ENCODE assay signal across 8 cellular contexts in genomic region chrX:56728752-56729151, GRCh38. TPM values are rescaled to one million over a fixed set of nuclear protein-coding genes. Genes with fewer than 3 reads are reported as not detected.
A peak's percentile ranks its signal among the peaks of the same experiment; 100 is the strongest.
DNase-seq lines count a peak whose midpoint lies in the region; ATAC-seq, FAIRE-seq and TF ChIP-seq lines count a peak whose summit lies in the region.

No MANE protein-coding gene starts in this region.

- intact Hi-C loops in HepG2 (cut with micrococcal nuclease; ENCODE audit: unreplicated experiment) (no loop called here), colonic mucosa (cut with DNase I) (no loop called here)

- H2AFZ ChIP-seq in HepG2 (ENCODE audit: low read length), result no peak overlapping the region

- no peaks in the 10 kb centered on the region for H3K27me3 ChIP-seq in liver (ENCODE audit: control insufficient read depth in 4 of 4, insufficient read depth in 4 of 4, low read length in 3 of 4)
- H3K27me3 ChIP-seq in HepG2 (ENCODE audit: control insufficient read depth in 1 of 2, insufficient read depth in 2 of 2, low read length in 2 of 2), result no peaks in the 10 kb centered on the region
- H3K27me3 ChIP-seq in colonic mucosa, result no peaks in the 10 kb centered on the region
- H3K27me3 ChIP-seq in muscle layer of colon (ENCODE audit: control insufficient read depth in 1 of 2, insufficient read depth in 2 of 2, low read length in 2 of 2), result peaks cover 0 to 9% of the 10 kb centered on the region in 2 donors

- TF ChIP-seq POLR2A in HepG2 (IDR thresholded peaks at IDR 0.05; ENCODE audit: insufficient read depth in 1 of 2, low read depth in 2 of 2, low read length in 2 of 2), result no peak

- no peak overlapping the region for H3K27ac ChIP-seq in liver (ENCODE audit: low read depth in 1 of 2, low read length in 2 of 2)
- H3K27ac ChIP-seq in HepG2 (ENCODE audit: extremely low read length, insufficient read depth, low read length), result no peak overlapping the region
- H3K27ac ChIP-seq in colonic mucosa, result no peak overlapping the region
- H3K27ac ChIP-seq in muscle layer of colon (ENCODE audit: low read depth, low read length), result no peak overlapping the region
- no peak overlapping the region for H3K27ac ChIP-seq in urinary bladder (ENCODE audit: low read depth)

- ATAC-seq in HepG2, result no peak
- ATAC-seq in HG03066 (IDR thresholded peaks at IDR 0.05; ENCODE audit: low read depth, unreplicated experiment), result peak; percentile 38

- in situ Hi-C loops in HepG2 (cut with HindIII; ENCODE audit: extremely low pct_ligation_motif_present, low pct_unique_long_range_greater_than_20kb), result loop anchor here (25.0 kb wide), 1 partner anchor 441 kb away; no protein-coding TSS in a partner anchor

- no TSS peak for BruUV-seq in HepG2 (replicated peaks; lab: Mats Ljungman, UMichigan)

- no peaks in the 10 kb centered on the region for H3K36me3 ChIP-seq in liver (ENCODE audit: control insufficient read depth in 4 of 4, insufficient read depth in 3 of 4, low read depth in 1 of 4, low read length in 3 of 4)
- no peaks in the 10 kb centered on the region for H3K36me3 ChIP-seq in HepG2 (replicated peaks in 1 of 2; ENCODE audit: control insufficient read depth in 1 of 2, insufficient read depth in 2 of 2, low read length in 2 of 2)
- H3K36me3 ChIP-seq in colonic mucosa, result no peaks in the 10 kb centered on the region
- H3K36me3 ChIP-seq in muscle layer of colon (ENCODE audit: insufficient read depth, low read length), result no peaks in the 10 kb centered on the region
- H3K36me3 ChIP-seq in urinary bladder (ENCODE audit: insufficient read depth), result no peaks in the 10 kb centered on the region

- H4K20me1 ChIP-seq in HepG2 (ENCODE audit: insufficient read depth, low read length), result no peaks in the 10 kb centered on the region

- TF ChIP-seq RAD21 in liver (IDR thresholded peaks at IDR 0.05), result no peak
- no peak for TF ChIP-seq RAD21 in HepG2 (CRISPR knock-in tag; IDR thresholded peaks at IDR 0.05)

- TF ChIP-seq EP300 in HepG2 (IDR thresholded peaks at IDR 0.05; ENCODE audit: low read depth in 2 of 2, low read length in 2 of 2) (no peak), HepG2 (CRISPR knock-in tag; IDR thresholded peaks at IDR 0.05; ENCODE audit: borderline replicate concordance) (no peak)

- CTCF ChIA-PET in HepG2 (lab: Yijun Ruan, JAX; ENCODE audit: low intra/inter-chr PET ratio, low total read pairs), result no interaction called here

- WGBS in liver, result 8% methylated on average over 8 of the region's 8 CpGs
- WGBS in HepG2 (ENCODE audit: low lambda C conversion rate), result 11% methylated on average over 8 of the region's 8 CpGs
- WGBS in urinary bladder, result 1% methylated on average over 8 of the region's 8 CpGs

- H3K9me3 ChIP-seq in liver (ENCODE audit: control insufficient read depth in 4 of 4, low read length in 3 of 4) (no peaks in the 10 kb centered on the region), HepG2 (ENCODE audit: low read length) (no peaks in the 10 kb centered on the region), colonic mucosa (no peaks in the 10 kb centered on the region), muscle layer of colon (ENCODE audit: low read length) (no peaks in the 10 kb centered on the region)

- no peak for FAIRE-seq in HepG2 (lab: Jason Lieb, UNC)
- no peak for FAIRE-seq in HTR-8/SVneo (lab: Jason Lieb, UNC)

- POLR2A ChIA-PET in HepG2 (lab: Yijun Ruan, JAX), result no interaction called here

- H3K79me2 ChIP-seq in HepG2 (ENCODE audit: insufficient read depth, low read length), result no peaks in the 10 kb centered on the region

- peak overlapping the region; percentile 64 to 86 (median 78) for H3K4me3 ChIP-seq in liver (ENCODE audit: low read depth in 1 of 3, low read length in 3 of 3)
- H3K4me3 ChIP-seq in HepG2 (replicated peaks in 1 of 3; ENCODE audit: insufficient read depth in 1 of 3, low read depth in 2 of 3, low read length in 3 of 3), result no peak overlapping the region
- peak overlapping the region; percentile 38 for H3K4me3 ChIP-seq in colonic mucosa
- H3K4me3 ChIP-seq in muscle layer of colon (ENCODE audit: low read depth in 1 of 2, low read length in 2 of 2), result peak overlapping the region; percentile 57 to 64
- peak overlapping the region; percentile 59 for H3K4me3 ChIP-seq in urinary bladder (ENCODE audit: low read depth, low read length)

- no peak for TF ChIP-seq CTCF in liver (IDR thresholded peaks at IDR 0.05; ENCODE audit: low read depth, low read length, missing input control)
- no peak for TF ChIP-seq CTCF in HepG2 (CRISPR knock-in tag; IDR thresholded peaks at IDR 0.05)
- TF ChIP-seq CTCF in colonic mucosa (IDR thresholded peaks at IDR 0.05), result no peak

- H3K9ac ChIP-seq in liver (ENCODE audit: low read depth in 1 of 2, low read length in 2 of 2) (peak overlapping the region in 1 of 2 donors; percentile 76), HepG2 (ENCODE audit: insufficient read depth, low read depth, low read length) (no peak overlapping the region), colonic mucosa (ENCODE audit: low read depth in 2 of 2, low read length in 2 of 2) (no peak overlapping the region), muscle layer of colon (ENCODE audit: low read length) (no peak overlapping the region)

- DNase-seq in HepG2 (ENCODE audit: low spot score), result no peak
- peak; percentile 21 for DNase-seq in SK-N-DZ (ENCODE audit: low spot score)
- DNase-seq in colonic mucosa, result peak; percentile 21
- DNase-seq in HTR-8/SVneo (ENCODE audit: insufficient read length, low spot score), result no peak

- H3K4me1 ChIP-seq in liver (ENCODE audit: control insufficient read depth in 4 of 4, insufficient read depth in 4 of 4, low read length in 3 of 4) (peaks cover 0 to 21% (median 8%) of the 10 kb centered on the region in 4 donors), HepG2 (ENCODE audit: insufficient read depth, low read length) (no peaks in the 10 kb centered on the region), colonic mucosa (no peaks in the 10 kb centered on the region), muscle layer of colon (ENCODE audit: insufficient read depth, low read length) (no peaks in the 10 kb centered on the region), urinary bladder (ENCODE audit: insufficient read depth) (no peaks in the 10 kb centered on the region)

- H3K4me2 ChIP-seq in HepG2 (ENCODE audit: low read depth, low read length), result no peak overlapping the region

TF ChIP-seq in liver, 16 proteins besides CTCF, POLR2A, EP300 and RAD21 (continues in another document):
- no peak for TF ChIP-seq YY1 (IDR thresholded peaks at IDR 0.05)

TF ChIP-seq in HepG2, 621 proteins besides CTCF, POLR2A, EP300 and RAD21 (continues in another document):
- TF ChIP-seq CSRNP2 (CRISPR knock-in tag; conservative IDR thresholded peaks at IDR 0.05; ENCODE audit: low read depth), result no peak
- no peak for TF ChIP-seq ZNF251 (CRISPR knock-in tag; IDR thresholded peaks at IDR 0.05)
- no peak for TF ChIP-seq FOSL1 (CRISPR knock-in tag; IDR thresholded peaks at IDR 0.05; ENCODE audit: borderline replicate concordance)
- TF ChIP-seq CBX1 (IDR thresholded peaks at IDR 0.05; ENCODE audit: low read depth), result no peak
- no peak for TF ChIP-seq ZNF30 (CRISPR knock-in tag; IDR thresholded peaks at IDR 0.05)
- no peak for TF ChIP-seq ARNTL (CRISPR knock-in tag; IDR thresholded peaks at IDR 0.05)
- TF ChIP-seq JUN (CRISPR knock-in tag; IDR thresholded peaks at IDR 0.05), result no peak

RNA-seq across cellular contexts. Expression of gene NBDY, which starts 0.3 kb away (rescaled TPM):
- total RNA-seq in liver (1 to 10 TPM in 1 of 2 donors, under 1 TPM in 1; 0.84 to 3.5 TPM), HepG2 (2016; rRNA removed; fragmentation: Illumina TruSeq; extraction: Trizol) (1.7 and 3.8 TPM in 2 replicates), colonic mucosa (10 to 100 TPM; 17.6 to 23.3 TPM), urinary bladder (9.3 TPM)
- polyA plus RNA-seq in liver (10 to 100 TPM in 1 of 2 donors, 1 to 10 TPM in 1; 7.0 to 10.4 TPM), HepG2 (2011; rRNA removed) (1.4 TPM in 2 replicates), urinary bladder (40.0 TPM)
- 0.97 and 1.4 TPM in 2 replicates for total RNA-seq in HepG2 (2016; cell fraction: cytosol; rRNA removed; fragmentation: Illumina TruSeq; extraction: Trizol; ENCODE audit: low read depth)
- total RNA-seq in HepG2 (2016; cell fraction: insoluble cytoplasmic fraction; rRNA removed; fragmentation: Illumina TruSeq; extraction: Trizol), result 1.4 and 2.5 TPM in 2 replicates
- total RNA-seq in HepG2 (2016; cell fraction: membrane; rRNA removed; fragmentation: Illumina TruSeq; extraction: Trizol), result 1.5 and 3.5 TPM in 2 replicates
- total RNA-seq in HepG2 (2016; cell fraction: nucleus; rRNA removed; fragmentation: Illumina TruSeq; extraction: Trizol), result 0.56 and 1.4 TPM in 2 replicates
- polyA plus RNA-seq in HepG2 (2011; cell fraction: cytosol; rRNA removed), result 1.2 and 1.4 TPM in 2 replicates
- polyA plus RNA-seq in HepG2 (2011; cell fraction: nucleus; rRNA removed), result 0.37 and 0.74 TPM in 2 replicates
- 2.5 and 2.6 TPM in 2 replicates for polyA plus RNA-seq in HepG2 (2012)
- polyA plus RNA-seq in HepG2 (2016; cell fraction: cytosol; fragmentation: Illumina TruSeq; extraction: Trizol; ENCODE audit: low read depth), result 1.6 and 2.1 TPM in 2 replicates
- 5.6 and 6.3 TPM in 2 replicates for polyA plus RNA-seq in HepG2 (2016; cell fraction: insoluble cytoplasmic fraction; fragmentation: Illumina TruSeq; extraction: Trizol; ENCODE audit: low read depth)
- 2.5 and 2.8 TPM in 2 replicates for polyA plus RNA-seq in HepG2 (2016; cell fraction: membrane; fragmentation: Illumina TruSeq; extraction: Trizol; ENCODE audit: low read depth)
- 3.0 and 5.4 TPM in 2 replicates for polyA plus RNA-seq in HepG2 (2016; cell fraction: nucleus; fragmentation: Illumina TruSeq; extraction: Trizol; ENCODE audit: insufficient read depth, low read depth)
- 0.46 and 20.4 TPM in 2 replicates for polyA minus RNA-seq in HepG2 (2011; rRNA and poly(A)+ RNA removed; ENCODE audit: low replicate concordance)
- polyA minus RNA-seq in HepG2 (2011; cell fraction: cytosol; rRNA and poly(A)+ RNA removed), result 1.4 and 1.6 TPM in 2 replicates
- 1.0 and 2.1 TPM in 2 replicates for polyA minus RNA-seq in HepG2 (2011; cell fraction: nucleus; rRNA and poly(A)+ RNA removed)
- 10.3 and 12.6 TPM in 2 replicates for polyA plus RNA-seq in SK-N-DZ (2014; cell fraction: cytosol; rRNA removed)
- polyA plus RNA-seq in SK-N-DZ (2014; cell fraction: nucleus; rRNA removed), result 3.9 and 7.2 TPM in 2 replicates

Comparison
In these comparisons a context has a peak if more than half of its experiments do, and no peak if none do; other contexts are left out.
1. H3K4me3 ChIP-seq: peak in liver (3 of 3), colonic mucosa (single experiment), muscle layer of colon (2 of 2) and urinary bladder (single experiment); none in HepG2 (0 of 3).
2. DNase-seq: peak in SK-N-DZ (single experiment) and colonic mucosa (single experiment); none in HepG2 (single experiment) and HTR-8/SVneo (single experiment).